In genomic region chr15:34323217-34323616, GRCh38 we compare ENCODE assay signal across 17 cellular contexts. TPM values are rescaled to one million over a fixed set of nuclear protein-coding genes. Genes with fewer than 3 reads are reported as not detected.
A peak's percentile ranks its signal among the peaks of the same experiment; 100 is the strongest.
DNase-seq lines count a peak whose midpoint lies in the region; ATAC-seq and TF ChIP-seq lines count a peak whose summit lies in the region.
"Had no signal": no experiment of that assay in that cellular context is flagged by ENCODE, and none has a peak within 500 bp of the region (broad histone marks: within the 10 kb centered on the region; RNA-seq: fewer than 3 reads in every experiment).

No MANE protein-coding gene starts in this region.

- no peak overlapping the region for H3K4me3 ChIP-seq in GM23338
- H3K4me3 ChIP-seq: HAP-1 had no signal

- H3K4me1 Mint-ChIP-seq in activated naive CD8-positive, alpha-beta T cell (ENCODE audit: low read depth) = peaks cover 69% of the 10 kb centered on the region
- peaks cover 50% of the 10 kb centered on the region for H3K4me1 Mint-ChIP-seq in activated naive CD8-positive, alpha-beta T cell treated with anti-CD3 and anti-CD28 coated beads for 36 hours
- peaks cover 6% of the 10 kb centered on the region; the same call in 2 of the 3 replicates for H3K4me1 Mint-ChIP-seq in GM23338
- H3K4me1 Mint-ChIP-seq in naive B cell = peaks cover 37 to 81% (median 64%) of the 10 kb centered on the region in 3 donors

- H3K27ac ChIP-seq in GM23338 (ENCODE audit: low read depth) = no peak overlapping the region
- H3K27ac ChIP-seq: C4-2B had no signal

- H3K27ac Mint-ChIP-seq in activated naive CD8-positive, alpha-beta T cell = peak overlapping the region; percentile 46
- no peak overlapping the region for H3K27ac Mint-ChIP-seq in activated naive CD8-positive, alpha-beta T cell treated with anti-CD3 and anti-CD28 coated beads for 36 hours
- H3K27ac Mint-ChIP-seq in GM23338 (no peak overlapping the region), naive B cell (peak overlapping the region in 4 of 6 donors; percentile 3 to 59 (median 22))
- H3K27ac Mint-ChIP-seq: CD8-positive, alpha-beta T cell had no signal

- H3K4me3 Mint-ChIP-seq in activated naive CD8-positive, alpha-beta T cell = no peak overlapping the region
- H3K4me3 Mint-ChIP-seq in activated naive CD8-positive, alpha-beta T cell treated with anti-CD3 and anti-CD28 coated beads for 36 hours = no peak overlapping the region
- H3K4me3 Mint-ChIP-seq in GM23338 (no peak overlapping the region), naive B cell (peak overlapping the region in 1 of 8 donors; percentile 51)
- H3K4me3 Mint-ChIP-seq: CD8-positive, alpha-beta T cell had no signal

- ATAC-seq in GM23338 (no peak), naive B cell (ENCODE audit: low read depth in 2 of 2) (no peak)
- ATAC-seq: CD8-positive, alpha-beta T cell had no signal

- H3K4me1 ChIP-seq in GM23338 (ENCODE audit: insufficient read depth) = no peaks in the 10 kb centered on the region

- no peak overlapping the region for H2AFZ ChIP-seq in GM23338

- H3K4me2 ChIP-seq in GM23338 = no peak overlapping the region

- H3K9me3 Mint-ChIP-seq in activated naive CD8-positive, alpha-beta T cell (ENCODE audit: low read depth) = no peaks in the 10 kb centered on the region
- H3K9me3 Mint-ChIP-seq in activated naive CD8-positive, alpha-beta T cell treated with anti-CD3 and anti-CD28 coated beads for 36 hours = peaks cover 3% of the 10 kb centered on the region
- H3K9me3 Mint-ChIP-seq in GM23338 (peaks cover 4% of the 10 kb centered on the region; the same call in 1 of the 3 replicates), naive B cell (no peaks in the 10 kb centered on the region)
- H3K9me3 Mint-ChIP-seq: CD8-positive, alpha-beta T cell had no signal

- H3K79me2 ChIP-seq in GM23338 (replicated peaks; ENCODE audit: insufficient read depth) = no peaks in the 10 kb centered on the region

- DNase-seq in activated naive CD8-positive, alpha-beta T cell treated with anti-CD3 and anti-CD28 coated beads for 36 hours = no peak
- DNase-seq in GM23338 (ENCODE audit: low spot score) = peak; percentile 11
- no peak for DNase-seq in naive B cell
- DNase-seq in activated CD4-positive, alpha-beta T cell treated with anti-CD3 and anti-CD28 coated beads for 48 hours = no peak
- no peak for DNase-seq in NCI-H2029 treated with DMSO at 0.1 percent for 48 hours (lab: John Stamatoyannopoulos, UW)
- no peak for DNase-seq in SKM-1 treated with dmso at 0.1 percent for 144 hours (lab: John Stamatoyannopoulos, UW; ENCODE audit: unreplicated experiment)
- DNase-seq: ACHN; Calu3; CD8-positive, alpha-beta T cell; DMS79 treated with DMSO at 0.1 percent for 48 hours; GF-D8 had no signal

- no peaks in the 10 kb centered on the region for H3K27me3 Mint-ChIP-seq in activated naive CD8-positive, alpha-beta T cell
- H3K27me3 Mint-ChIP-seq in activated naive CD8-positive, alpha-beta T cell treated with anti-CD3 and anti-CD28 coated beads for 36 hours = no peaks in the 10 kb centered on the region
- H3K27me3 Mint-ChIP-seq in GM23338 (ENCODE audit: insufficient read depth, low read depth, poor library complexity) (peaks cover 1% of the 10 kb centered on the region), naive B cell (no peaks in the 10 kb centered on the region)

- H3K27me3 ChIP-seq in GM23338 (ENCODE audit: insufficient read depth) = no peaks in the 10 kb centered on the region

- H3K9me2 ChIP-seq in GM23338 (ENCODE audit: insufficient read depth) = no peaks in the 10 kb centered on the region

- no peaks in the 10 kb centered on the region for H3F3A ChIP-seq in GM23338 (replicated peaks; ENCODE audit: low read depth)

- no peaks in the 10 kb centered on the region for H4K20me1 ChIP-seq in GM23338 (replicated peaks; ENCODE audit: insufficient read depth)

- TF ChIP-seq CTCF in GM23338 (conservative IDR thresholded peaks at IDR 0.05; ENCODE audit: low read depth in 2 of 2) = no peak

- H3K36me3 Mint-ChIP-seq in activated naive CD8-positive, alpha-beta T cell = peaks cover 3% of the 10 kb centered on the region
- H3K36me3 Mint-ChIP-seq in activated naive CD8-positive, alpha-beta T cell treated with anti-CD3 and anti-CD28 coated beads for 36 hours = peaks cover 17% of the 10 kb centered on the region
- peaks cover 3% of the 10 kb centered on the region; the same call in 2 of the 3 replicates for H3K36me3 Mint-ChIP-seq in GM23338 (ENCODE audit: low read depth)
- H3K36me3 Mint-ChIP-seq in naive B cell = no peaks in the 10 kb centered on the region

- no peaks in the 10 kb centered on the region for H3K36me3 ChIP-seq in GM23338 (ENCODE audit: insufficient read depth)
- H3K36me3 ChIP-seq: HAP-1 had no signal

TF ChIP-seq in GM23338, 12 proteins besides CTCF, POLR2A, EP300 and RAD21:
- TF ChIP-seq EZH2phosphoT487 (IDR thresholded peaks at IDR 0.05; ENCODE audit: unreplicated experiment) (no peak), REST (IDR thresholded peaks at IDR 0.05; ENCODE audit: unreplicated experiment) (no peak)

RNA-seq across cellular contexts. Expression of gene SLC12A6, which starts 14.4 kb away (rescaled TPM):
- 10 to 100 TPM; 19.2 to 20.1 TPM for total RNA-seq in activated naive CD8-positive, alpha-beta T cell treated with anti-CD3 and anti-CD28 coated beads for 36 hours
- 14.1 and 16.1 TPM in 2 replicates for total RNA-seq in GM23338 (2014; rRNA removed; shearing (Covaris generic))
- 2.4 and 2.5 TPM in 2 replicates for polyA plus RNA-seq in GM23338 (2016; fragmentation: Nextera tagmentation; extraction: Ambion mirVana)
- 10 to 100 TPM in 4 of 6 donors, 1 to 10 TPM in 2; 2.7 to 21.2 (median 14.1) TPM for polyA plus RNA-seq in naive B cell (ENCODE audit: low read depth in 6 of 6)

RNA-seq across cellular contexts. Expression of gene NOP10, which starts 19.7 kb away (rescaled TPM):
- 100 to 1,000 TPM; 285 to 303 TPM for total RNA-seq in activated naive CD8-positive, alpha-beta T cell treated with anti-CD3 and anti-CD28 coated beads for 36 hours
- 417 and 566 TPM in 2 replicates for total RNA-seq in GM23338 (2014; rRNA removed; shearing (Covaris generic))
- 718 and 746 TPM in 2 replicates for polyA plus RNA-seq in GM23338 (2016; fragmentation: Nextera tagmentation; extraction: Ambion mirVana)
- polyA plus RNA-seq in naive B cell (ENCODE audit: low read depth in 6 of 6) = 100 to 1,000 TPM; 255 to 387 (median 349) TPM

RNA-seq across cellular contexts. Expression of gene NUTM1, which starts 19.9 kb away (rescaled TPM):
- not detected for total RNA-seq in activated naive CD8-positive, alpha-beta T cell treated with anti-CD3 and anti-CD28 coated beads for 36 hours
- 1.0 and 1.2 TPM in 2 replicates for total RNA-seq in GM23338 (2014; rRNA removed; shearing (Covaris generic))
- 0.16 and 0.40 TPM in 2 replicates for polyA plus RNA-seq in GM23338 (2016; fragmentation: Nextera tagmentation; extraction: Ambion mirVana)
- not detected for polyA plus RNA-seq in naive B cell (ENCODE audit: low read depth in 6 of 6)
- total RNA-seq: Calu3; CD8-positive, alpha-beta T cell; H4; HT-29 had no signal
- polyA plus RNA-seq: BJ had no signal

RNA-seq across cellular contexts. Expression of gene LPCAT4, which starts 43.8 kb away (rescaled TPM):
- total RNA-seq in activated naive CD8-positive, alpha-beta T cell treated with anti-CD3 and anti-CD28 coated beads for 36 hours = 10 to 100 TPM; 49.8 to 49.9 TPM
- total RNA-seq in GM23338 (2014; rRNA removed; shearing (Covaris generic)) = 16.9 and 36.8 TPM in 2 replicates
- polyA plus RNA-seq in GM23338 (2016; fragmentation: Nextera tagmentation; extraction: Ambion mirVana) (49.1 and 50.1 TPM in 2 replicates), naive B cell (ENCODE audit: low read depth in 6 of 6) (1 to 10 TPM; 3.3 to 7.6 (median 6.0) TPM)

Comparison
In these comparisons a context has a peak if more than half of its experiments do, and no peak if none do; other contexts are left out.
1. H3K27ac Mint-ChIP-seq: peak in activated naive CD8-positive, alpha-beta T cell (single experiment) and naive B cell (4 of 6); none in activated naive CD8-positive, alpha-beta T cell treated with anti-CD3 and anti-CD28 coated beads for 36 hours (single experiment) and GM23338 (single experiment).